In the genomic region with DNA sequence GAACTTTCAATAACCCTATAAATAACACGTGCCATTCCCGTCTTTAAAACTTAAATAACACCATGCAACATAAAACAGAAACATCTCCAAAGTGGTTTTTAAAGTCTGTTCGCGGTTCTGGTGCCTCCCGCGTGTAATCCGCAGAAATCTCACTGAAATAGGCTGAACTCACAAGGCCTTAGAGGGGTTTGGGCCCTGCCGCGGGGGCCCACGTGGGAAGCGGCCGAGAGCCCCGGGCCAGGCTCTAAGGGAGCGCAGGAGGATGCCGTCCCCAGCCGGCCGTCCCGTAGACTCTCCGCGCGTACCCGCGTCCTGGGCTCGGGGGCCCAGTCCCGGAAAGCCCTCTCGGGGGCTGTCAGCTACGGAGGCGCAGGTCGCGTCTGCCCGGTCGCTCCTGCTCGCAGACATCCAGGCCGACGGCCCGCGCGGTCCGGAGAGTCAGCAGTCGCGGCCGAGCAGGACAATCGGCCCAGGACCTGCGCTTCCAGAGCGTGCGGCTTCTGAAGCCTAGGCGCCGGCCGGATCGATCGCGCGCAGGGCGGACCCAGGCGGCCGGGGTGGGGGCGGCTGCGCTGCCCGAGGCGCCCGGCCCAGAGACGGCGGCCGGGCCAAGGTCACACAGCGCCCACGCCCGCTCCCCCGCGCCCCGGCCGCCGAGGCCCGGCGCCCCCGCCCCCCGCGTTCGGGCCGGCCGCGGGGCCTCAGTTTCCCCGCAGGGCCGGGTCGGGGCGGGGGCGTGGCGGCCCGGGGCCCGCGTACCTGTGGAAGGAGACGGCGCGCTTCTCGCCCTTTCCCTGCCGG, we compare ENCODE assay signal across 1 cellular context.
A peak's percentile ranks its signal among the peaks of the same experiment; 100 is the strongest.
TF ChIP-seq lines count a peak whose summit lies in the region.

No MANE protein-coding gene starts in this region.

TF ChIP-seq in Ishikawa, 13 proteins besides CTCF, POLR2A, EP300 and RAD21 (continued from another document):
- TF ChIP-seq REST (IDR thresholded peaks at IDR 0.05; ENCODE audit: low read depth) (no peak), ZBTB7A (IDR thresholded peaks at IDR 0.05; ENCODE audit: low read depth) (0 out of 2 replicates have a peak, but pooled peaks have one; percentile 10)
